Comparison of ENCODE assay signal across 2 cellular contexts in genomic region chr19:585551-586110, GRCh38.
TF ChIP-seq lines count a peak whose summit lies in the region.

No MANE protein-coding gene starts in this region.

TF ChIP-seq in GM23338, 12 proteins besides CTCF, POLR2A, EP300 and RAD21:
- TF ChIP-seq NANOG (IDR thresholded peaks at IDR 0.05; ENCODE audit: borderline replicate concordance) (no peak), JUNB (IDR thresholded peaks at IDR 0.05; ENCODE audit: unreplicated experiment) (no peak), CREB1 (CRISPR knock-in tag; IDR thresholded peaks at IDR 0.05; ENCODE audit: low read depth) (no peak), ZNF114 (CRISPR knock-in tag; IDR thresholded peaks at IDR 0.05) (no peak), STAT1 (IDR thresholded peaks at IDR 0.05; ENCODE audit: unreplicated experiment) (no peak), EZH2 (IDR thresholded peaks at IDR 0.05; ENCODE audit: low read depth, unreplicated experiment) (no peak), ZNF331 (CRISPR knock-in tag; IDR thresholded peaks at IDR 0.05; ENCODE audit: low read depth) (no peak), EZH2phosphoT487 (IDR thresholded peaks at IDR 0.05; ENCODE audit: unreplicated experiment) (no peak), POLR2AphosphoS5 (IDR thresholded peaks at IDR 0.05; ENCODE audit: low read depth) (no peak), REST (IDR thresholded peaks at IDR 0.05; ENCODE audit: unreplicated experiment) (no peak)
- TF ChIP-seq, protein P1, sequence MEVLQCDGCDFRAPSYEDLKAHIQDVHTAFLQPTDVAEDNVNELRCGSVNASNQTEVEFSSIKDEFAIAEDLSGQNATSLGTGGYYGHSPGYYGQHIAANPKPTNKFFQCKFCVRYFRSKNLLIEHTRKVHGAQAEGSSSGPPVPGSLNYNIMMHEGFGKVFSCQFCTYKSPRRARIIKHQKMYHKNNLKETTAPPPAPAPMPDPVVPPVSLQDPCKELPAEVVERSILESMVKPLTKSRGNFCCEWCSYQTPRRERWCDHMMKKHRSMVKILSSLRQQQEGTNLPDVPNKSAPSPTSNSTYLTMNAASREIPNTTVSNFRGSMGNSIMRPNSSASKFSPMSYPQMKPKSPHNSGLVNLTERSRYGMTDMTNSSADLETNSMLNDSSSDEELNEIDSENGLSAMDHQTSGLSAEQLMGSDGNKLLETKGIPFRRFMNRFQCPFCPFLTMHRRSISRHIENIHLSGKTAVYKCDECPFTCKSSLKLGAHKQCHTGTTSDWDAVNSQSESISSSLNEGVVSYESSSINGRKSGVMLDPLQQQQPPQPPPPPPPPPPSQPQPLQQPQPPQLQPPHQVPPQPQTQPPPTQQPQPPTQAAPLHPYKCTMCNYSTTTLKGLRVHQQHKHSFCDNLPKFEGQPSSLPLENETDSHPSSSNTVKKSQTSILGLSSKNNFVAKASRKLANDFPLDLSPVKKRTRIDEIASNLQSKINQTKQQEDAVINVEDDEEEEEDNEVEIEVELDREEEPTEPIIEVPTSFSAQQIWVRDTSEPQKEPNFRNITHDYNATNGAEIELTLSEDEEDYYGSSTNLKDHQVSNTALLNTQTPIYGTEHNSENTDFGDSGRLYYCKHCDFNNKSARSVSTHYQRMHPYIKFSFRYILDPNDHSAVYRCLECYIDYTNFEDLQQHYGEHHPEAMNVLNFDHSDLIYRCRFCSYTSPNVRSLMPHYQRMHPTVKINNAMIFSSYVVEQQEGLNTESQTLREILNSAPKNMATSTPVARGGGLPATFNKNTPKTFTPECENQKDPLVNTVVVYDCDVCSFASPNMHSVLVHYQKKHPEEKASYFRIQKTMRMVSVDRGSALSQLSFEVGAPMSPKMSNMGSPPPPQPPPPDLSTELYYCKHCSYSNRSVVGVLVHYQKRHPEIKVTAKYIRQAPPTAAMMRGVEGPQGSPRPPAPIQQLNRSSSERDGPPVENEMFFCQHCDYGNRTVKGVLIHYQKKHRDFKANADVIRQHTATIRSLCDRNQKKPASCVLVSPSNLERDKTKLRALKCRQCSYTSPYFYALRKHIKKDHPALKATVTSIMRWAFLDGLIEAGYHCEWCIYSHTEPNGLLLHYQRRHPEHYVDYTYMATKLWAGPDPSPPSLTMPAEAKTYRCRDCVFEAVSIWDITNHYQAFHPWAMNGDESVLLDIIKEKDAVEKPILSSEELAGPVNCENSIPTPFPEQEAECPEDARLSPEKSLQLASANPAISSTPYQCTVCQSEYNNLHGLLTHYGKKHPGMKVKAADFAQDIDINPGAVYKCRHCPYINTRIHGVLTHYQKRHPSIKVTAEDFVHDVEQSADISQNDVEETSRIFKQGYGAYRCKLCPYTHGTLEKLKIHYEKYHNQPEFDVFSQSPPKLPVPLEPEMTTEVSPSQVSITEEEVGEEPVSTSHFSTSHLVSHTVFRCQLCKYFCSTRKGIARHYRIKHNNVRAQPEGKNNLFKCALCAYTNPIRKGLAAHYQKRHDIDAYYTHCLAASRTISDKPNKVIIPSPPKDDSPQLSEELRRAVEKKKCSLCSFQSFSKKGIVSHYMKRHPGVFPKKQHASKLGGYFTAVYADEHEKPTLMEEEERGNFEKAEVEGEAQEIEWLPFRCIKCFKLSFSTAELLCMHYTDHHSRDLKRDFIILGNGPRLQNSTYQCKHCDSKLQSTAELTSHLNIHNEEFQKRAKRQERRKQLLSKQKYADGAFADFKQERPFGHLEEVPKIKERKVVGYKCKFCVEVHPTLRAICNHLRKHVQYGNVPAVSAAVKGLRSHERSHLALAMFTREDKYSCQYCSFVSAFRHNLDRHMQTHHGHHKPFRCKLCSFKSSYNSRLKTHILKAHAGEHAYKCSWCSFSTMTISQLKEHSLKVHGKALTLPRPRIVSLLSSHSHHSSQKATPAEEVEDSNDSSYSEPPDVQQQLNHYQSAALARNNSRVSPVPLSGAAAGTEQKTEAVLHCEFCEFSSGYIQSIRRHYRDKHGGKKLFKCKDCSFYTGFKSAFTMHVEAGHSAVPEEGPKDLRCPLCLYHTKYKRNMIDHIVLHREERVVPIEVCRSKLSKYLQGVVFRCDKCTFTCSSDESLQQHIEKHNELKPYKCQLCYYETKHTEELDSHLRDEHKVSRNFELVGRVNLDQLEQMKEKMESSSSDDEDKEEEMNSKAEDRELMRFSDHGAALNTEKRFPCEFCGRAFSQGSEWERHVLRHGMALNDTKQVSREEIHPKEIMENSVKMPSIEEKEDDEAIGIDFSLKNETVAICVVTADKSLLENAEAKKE (CRISPR knock-in tag; IDR thresholded peaks at IDR 0.05): no peak
- TF ChIP-seq, protein P2, sequence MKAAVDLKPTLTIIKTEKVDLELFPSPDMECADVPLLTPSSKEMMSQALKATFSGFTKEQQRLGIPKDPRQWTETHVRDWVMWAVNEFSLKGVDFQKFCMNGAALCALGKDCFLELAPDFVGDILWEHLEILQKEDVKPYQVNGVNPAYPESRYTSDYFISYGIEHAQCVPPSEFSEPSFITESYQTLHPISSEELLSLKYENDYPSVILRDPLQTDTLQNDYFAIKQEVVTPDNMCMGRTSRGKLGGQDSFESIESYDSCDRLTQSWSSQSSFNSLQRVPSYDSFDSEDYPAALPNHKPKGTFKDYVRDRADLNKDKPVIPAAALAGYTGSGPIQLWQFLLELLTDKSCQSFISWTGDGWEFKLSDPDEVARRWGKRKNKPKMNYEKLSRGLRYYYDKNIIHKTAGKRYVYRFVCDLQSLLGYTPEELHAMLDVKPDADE (IDR thresholded peaks at IDR 0.05): no peak

TF ChIP-seq in HepG2, 621 proteins besides CTCF, POLR2A, EP300 and RAD21:
- TF ChIP-seq FOSL2 (CRISPR knock-in tag; IDR thresholded peaks at IDR 0.05) (peak; percentile 43; the same call in 1 of the 2 replicates), IRX3 (CRISPR knock-in tag; IDR thresholded peaks at IDR 0.05; ENCODE audit: borderline replicate concordance, low read depth) (no peak)
